In the genomic region with DNA sequence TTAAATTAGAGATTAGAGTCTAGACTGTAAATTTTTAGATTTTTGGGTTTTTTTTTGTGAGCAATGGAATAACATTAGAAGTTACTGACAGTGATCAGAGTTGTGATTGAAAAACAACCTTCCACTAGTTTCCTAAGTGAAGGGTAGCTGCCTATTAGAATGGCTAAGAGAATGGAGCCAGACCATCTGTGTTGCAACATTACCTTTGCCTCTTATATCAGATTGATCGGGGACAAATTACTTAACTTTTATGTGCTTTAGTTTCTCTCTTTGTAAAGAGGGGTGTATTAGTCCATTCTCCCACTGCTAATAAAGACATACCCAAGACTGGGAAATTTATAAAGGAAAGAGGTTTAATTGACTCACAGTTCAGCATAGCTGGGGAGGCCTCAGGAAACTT, we compare ENCODE assay signal across 32 cellular contexts.
"Had no signal": no experiment of that assay in that cellular context is flagged by ENCODE, and none has a peak within 500 bp of the region (broad histone marks: within the 10 kb centered on the region; RNA-seq: fewer than 3 reads in every experiment).

No MANE protein-coding gene starts in this region.

- ATAC-seq: activated CD4-positive, alpha-beta T cell treated with anti-CD3 and anti-CD28 coated beads for 36 hours; activated CD4-positive, CD25-positive, alpha-beta regulatory T cell treated with anti-CD3 and anti-CD28 coated beads, Interleukin-2, amount 50 U/mL, for 24 hours; activated CD8-positive, alpha-beta memory T cell treated with anti-CD3 and anti-CD28 coated beads, Interleukin-2, amount 10 ng/mL, durations not matched to agents 7 days and 5 days; activated CD8-positive, alpha-beta T cell treated with anti-CD3 and anti-CD28 coated beads, Interleukin-2, amount 10 ng/mL, durations not matched to agents 7 days and 5 days; activated naive CD8-positive, alpha-beta T cell treated with anti-CD3 and anti-CD28 coated beads, Interleukin-2, amount 50 U/mL, for 24 hours; body of pancreas; WTC11 had no signal

- H3K4me1 ChIP-seq: adrenal gland, body of pancreas, breast epithelium had no signal

- H3K36me3 ChIP-seq: adrenal gland, brain microvascular endothelial cell, breast epithelium, WERI-Rb-1 had no signal

- H3K4me3 ChIP-seq: adrenal gland, body of pancreas, breast epithelium had no signal

- DNase-seq: activated CD4-positive, alpha-beta memory T cell treated with anti-CD3 and anti-CD28 coated beads, Interleukin-2, amount 10 ng/mL, durations not matched to agents 7 days and 5 days; activated CD4-positive, alpha-beta T cell treated with anti-CD3 and anti-CD28 coated beads for 1 hour; activated CD4-positive, alpha-beta T cell treated with anti-CD3 and anti-CD28 coated beads for 36 hours; activated CD4-positive, alpha-beta T cell treated with anti-CD3 and anti-CD28 coated beads for 48 hours; activated CD4-positive, alpha-beta T cell treated with anti-CD3 and anti-CD28 coated beads, Interleukin-2, amount 10 ng/mL, durations not matched to agents 7 days and 5 days; activated CD4-positive, alpha-beta T cell treated with anti-CD3 and anti-CD28 coated beads, Interleukin-2, amount 50 U/mL, for 48 hours; activated CD4-positive, CD25-positive, alpha-beta regulatory T cell; activated CD8-positive, alpha-beta memory T cell treated with anti-CD3 and anti-CD28 coated beads for 24 hours; activated CD8-positive, alpha-beta memory T cell treated with anti-CD3 and anti-CD28 coated beads, Interleukin-2, amount 10 ng/mL, durations not matched to agents 7 days and 5 days; activated CD8-positive, alpha-beta memory T cell treated with anti-CD3 and anti-CD28 coated beads, Interleukin-2, amount 50 U/mL, for 48 hours; activated CD8-positive, alpha-beta T cell treated with anti-CD3 and anti-CD28 coated beads, Interleukin-2, amount 10 ng/mL, durations not matched to agents 7 days and 5 days; activated effector memory CD4-positive, alpha-beta T cell treated with Interleukin-2 at 50 U/mL for 16 hours; activated gamma-delta T cell; activated naive CD4-positive, alpha-beta T cell treated with anti-CD3 and anti-CD28 coated beads, Interleukin-2, amount 10 ng/mL, durations not matched to agents 7 days and 5 days; activated naive CD4-positive, alpha-beta T cell treated with Interleukin-2 at 50 U/mL for 16 hours; activated naive CD8-positive, alpha-beta T cell treated with anti-CD3 and anti-CD28 coated beads, Interleukin-2, amount 10 ng/mL, durations not matched to agents 7 days and 5 days; activated naive CD8-positive, alpha-beta T cell treated with anti-CD3 and anti-CD28 coated beads, Interleukin-2, amount 50 U/mL, for 24 hours; activated T-cell treated with anti-CD3 and anti-CD28 coated beads, Interleukin-2, amount 50 U/mL, for 24 hours; activated T-cell treated with anti-CD3 and anti-CD28 coated beads, Interleukin-2, amount 50 U/mL, for 48 hours; adrenal gland; amniotic stem cell; aorta; body of pancreas; brain microvascular endothelial cell; central memory CD4-positive, alpha-beta T cell; T-helper 1 cell; T-helper 2 cell; T-helper 9 cell; WERI-Rb-1 had no signal

- H3K27ac ChIP-seq: adrenal gland, body of pancreas, brain microvascular endothelial cell, breast epithelium, WERI-Rb-1 had no signal

- H3K27me3 ChIP-seq: adrenal gland, body of pancreas, brain microvascular endothelial cell, breast epithelium had no signal
